16 cellular contexts compared by ENCODE assay signal in the genomic region with DNA sequence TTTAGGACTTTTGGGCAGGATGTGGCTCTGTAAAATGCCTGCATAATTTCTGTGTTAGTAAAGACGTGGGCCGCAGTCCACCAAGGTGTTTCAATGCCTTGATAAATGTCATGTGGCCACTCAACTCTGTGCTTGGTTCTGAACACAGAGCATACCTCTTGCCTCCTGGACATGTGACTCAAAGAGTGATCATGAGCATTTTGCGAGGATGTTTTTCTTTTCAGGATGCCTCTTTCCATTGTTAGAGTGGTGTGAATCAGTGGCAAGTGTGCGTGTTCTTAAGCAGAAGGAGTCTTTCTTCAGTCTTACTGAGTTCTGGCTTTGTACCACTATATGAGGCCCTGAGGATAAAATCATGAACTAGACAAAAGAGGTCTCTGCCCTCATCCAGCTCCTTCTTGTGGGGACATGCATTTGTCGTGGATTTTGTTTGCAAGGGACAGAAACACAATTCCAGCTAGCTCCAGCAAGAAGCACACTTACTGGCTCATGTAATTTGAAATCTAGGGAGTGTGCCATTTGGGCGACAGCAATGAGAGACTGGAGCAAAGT.
DNase-seq lines count a peak whose midpoint lies in the region; ATAC-seq and TF ChIP-seq lines count a peak whose summit lies in the region.
"Had no signal": no experiment of that assay in that cellular context is flagged by ENCODE, and none has a peak within 500 bp of the region (broad histone marks: within the 10 kb centered on the region; RNA-seq: fewer than 3 reads in every experiment).

No MANE protein-coding gene starts in this region.

- H3K9me3 ChIP-seq in mammary epithelial cell (replicated peaks; ENCODE audit: insufficient read depth, low read length): no peaks in the 10 kb centered on the region
- no peaks in the 10 kb centered on the region for H3K9me3 ChIP-seq in breast epithelium
- no peaks in the 10 kb centered on the region for H3K9me3 ChIP-seq in esophagus (ENCODE audit: control insufficient read depth in 2 of 2, insufficient read depth in 1 of 2, low read depth in 1 of 2, low read length in 1 of 2)
- H3K9me3 ChIP-seq in CD4-positive, alpha-beta T cell (ENCODE audit: control insufficient read depth, low read length): no peaks in the 10 kb centered on the region
- no peaks in the 10 kb centered on the region for H3K9me3 ChIP-seq in MG63

- TF ChIP-seq CTCF in mammary epithelial cell (conservative IDR thresholded peaks at IDR 0.05 in 1 of 2, IDR thresholded peaks at IDR 0.05 in 1 of 2; ENCODE audit: extremely low read depth in 1 of 2, insufficient read depth in 1 of 2, low read depth in 1 of 2, low read length in 2 of 2): no peak
- TF ChIP-seq CTCF in breast epithelium (IDR thresholded peaks at IDR 0.05): no peak
- no peak for TF ChIP-seq CTCF in CD4-positive, alpha-beta T cell (IDR thresholded peaks at IDR 0.05)

- no peak overlapping the region for H3K9ac ChIP-seq in mammary epithelial cell (ENCODE audit: insufficient read depth, low read length)
- H3K9ac ChIP-seq: BLaER1 had no signal

- in situ Hi-C loops in mammary epithelial cell (cut with MboI; ENCODE audit: low sequenced_read_pairs in 2 of 2): no loop called here

- H3K4me3 ChIP-seq in mammary epithelial cell (replicated peaks in 1 of 3; ENCODE audit: insufficient read depth in 1 of 3, low read depth in 2 of 3, low read length in 3 of 3): no peak overlapping the region
- H3K4me3 ChIP-seq in breast epithelium: no peak overlapping the region
- no peak overlapping the region for H3K4me3 ChIP-seq in esophagus (ENCODE audit: low read depth in 1 of 2, low read length in 2 of 2)
- H3K4me3 ChIP-seq in MG63: no peak overlapping the region
- H3K4me3 ChIP-seq: BLaER1 had no signal

- H3K36me3 ChIP-seq in mammary epithelial cell (ENCODE audit: insufficient read depth, low read length) (no peaks in the 10 kb centered on the region), breast epithelium (no peaks in the 10 kb centered on the region), esophagus (ENCODE audit: control insufficient read depth in 2 of 2, insufficient read depth in 2 of 2, low read length in 1 of 2) (no peaks in the 10 kb centered on the region), MG63 (no peaks in the 10 kb centered on the region)
- H3K36me3 ChIP-seq: BLaER1 had no signal

- no peaks in the 10 kb centered on the region for H3K79me2 ChIP-seq in mammary epithelial cell (ENCODE audit: insufficient read depth, low read length)

- H3K4me1 ChIP-seq in mammary epithelial cell (ENCODE audit: insufficient read depth, low read length) (peaks cover 19% of the 10 kb centered on the region), breast epithelium (no peaks in the 10 kb centered on the region), esophagus (ENCODE audit: control insufficient read depth in 2 of 2, insufficient read depth in 2 of 2, low read length in 1 of 2) (peaks cover 0 to 3% of the 10 kb centered on the region in 2 donors)
- H3K4me1 ChIP-seq: BLaER1 had no signal

- no peak for ATAC-seq in activated CD4-positive, alpha-beta T cell treated with anti-CD3 and anti-CD28 coated beads for 36 hours
- ATAC-seq in CD4-positive, alpha-beta T cell (ENCODE audit: poor library complexity): no peak
- ATAC-seq: CD8-positive, alpha-beta T cell had no signal

- H3K4me1 Mint-ChIP-seq in activated CD4-positive, alpha-beta T cell treated with anti-CD3 and anti-CD28 coated beads for 36 hours: no peaks in the 10 kb centered on the region
- no peaks in the 10 kb centered on the region for H3K4me1 Mint-ChIP-seq in CD4-positive, alpha-beta T cell (ENCODE audit: low read depth)
- H3K4me1 Mint-ChIP-seq: CD14-positive monocyte had no signal

- no peak overlapping the region for H3K27ac Mint-ChIP-seq in activated CD4-positive, alpha-beta T cell treated with anti-CD3 and anti-CD28 coated beads for 36 hours
- H3K27ac Mint-ChIP-seq in CD4-positive, alpha-beta T cell: no peak overlapping the region
- H3K27ac Mint-ChIP-seq: CD14-positive monocyte; CD8-positive, alpha-beta T cell; H9 had no signal

- peak overlapping the region; percentile 23 for H3K27ac ChIP-seq in mammary epithelial cell (ENCODE audit: insufficient read depth, low read depth, low read length)
- H3K27ac ChIP-seq in breast epithelium: no peak overlapping the region
- H3K27ac ChIP-seq in esophagus (ENCODE audit: low read depth in 2 of 2, low read length in 1 of 2): peak overlapping the region; percentile 21 to 48
- no peak overlapping the region for H3K27ac ChIP-seq in CD4-positive, alpha-beta T cell (ENCODE audit: low read depth, low read length)
- H3K27ac ChIP-seq: BLaER1 had no signal

- no peak overlapping the region for H3K4me3 Mint-ChIP-seq in activated CD4-positive, alpha-beta T cell treated with anti-CD3 and anti-CD28 coated beads for 36 hours
- no peak overlapping the region for H3K4me3 Mint-ChIP-seq in CD4-positive, alpha-beta T cell
- H3K4me3 Mint-ChIP-seq: CD14-positive monocyte; CD8-positive, alpha-beta T cell; H9 had no signal

- no peaks in the 10 kb centered on the region for H3K27me3 Mint-ChIP-seq in activated CD4-positive, alpha-beta T cell treated with anti-CD3 and anti-CD28 coated beads for 36 hours
- peaks cover 8% of the 10 kb centered on the region for H3K27me3 Mint-ChIP-seq in CD4-positive, alpha-beta T cell

- BruUV-seq in mammary epithelial cell (replicated peaks; lab: Mats Ljungman, UMichigan): no TSS peak

- no peaks in the 10 kb centered on the region for H3K36me3 Mint-ChIP-seq in activated CD4-positive, alpha-beta T cell treated with anti-CD3 and anti-CD28 coated beads for 36 hours (ENCODE audit: low read depth)
- H3K36me3 Mint-ChIP-seq in CD4-positive, alpha-beta T cell (ENCODE audit: low read depth): no peaks in the 10 kb centered on the region
- H3K36me3 Mint-ChIP-seq: CD14-positive monocyte; CD8-positive, alpha-beta T cell had no signal

- H2AFZ ChIP-seq in mammary epithelial cell (ENCODE audit: low read depth, low read length): peak overlapping the region; percentile 54

- H3K27me3 ChIP-seq in mammary epithelial cell (ENCODE audit: insufficient read depth, low read length): no peaks in the 10 kb centered on the region
- H3K27me3 ChIP-seq in breast epithelium: no peaks in the 10 kb centered on the region
- no peaks in the 10 kb centered on the region for H3K27me3 ChIP-seq in esophagus (ENCODE audit: control insufficient read depth in 1 of 2, insufficient read depth in 2 of 2, low read length in 2 of 2)
- no peaks in the 10 kb centered on the region for H3K27me3 ChIP-seq in CD4-positive, alpha-beta T cell (ENCODE audit: control insufficient read depth, insufficient read depth, low read length)
- no peaks in the 10 kb centered on the region for H3K27me3 ChIP-seq in MG63
- H3K27me3 ChIP-seq: BLaER1 had no signal

- H3K9me3 Mint-ChIP-seq in activated CD4-positive, alpha-beta T cell treated with anti-CD3 and anti-CD28 coated beads for 36 hours (ENCODE audit: low read depth): no peaks in the 10 kb centered on the region
- H3K9me3 Mint-ChIP-seq in CD4-positive, alpha-beta T cell: no peaks in the 10 kb centered on the region
- H3K9me3 Mint-ChIP-seq: CD8-positive, alpha-beta T cell had no signal

- DNase-seq in mammary epithelial cell (peak; percentile 70), breast epithelium (ENCODE audit: low spot score in 2 of 2) (no peak), globus pallidus (ENCODE audit: low spot score) (peak; percentile 7), midbrain (lab: John Stamatoyannopoulos, UW) (no peak), MG63 (no peak)
- DNase-seq in activated CD4-positive, alpha-beta T cell treated with anti-CD3 and anti-CD28 coated beads for 36 hours: no peak
- no peak for DNase-seq in CD4-positive, alpha-beta T cell
- DNase-seq: 8988T; Calu3; CD8-positive, alpha-beta T cell; DMS79 treated with DMSO at 0.1 percent for 48 hours; GF-D8; H9 had no signal

- 13% methylated on average over 4 of the region's 6 CpGs for WGBS in mammary epithelial cell (ENCODE audit: low coverage, missing lambda C conversion rate)
- 54 to 66% methylated on average over 6 of the region's 6 CpGs for WGBS in esophagus, 2 donors

- POLR2A ChIA-PET in activated CD4-positive, alpha-beta T cell treated with anti-CD3 and anti-CD28 coated beads for 36 hours (lab: Charles Lee): no interaction called here
- POLR2A ChIA-PET in CD4-positive, alpha-beta T cell (lab: Charles Lee): no interaction called here

- TF ChIP-seq POLR2A in breast epithelium (IDR thresholded peaks at IDR 0.05): no peak

- dilution Hi-C loops in mammary epithelial cell (cut with HindIII; ENCODE audit: low sequenced_read_pairs): no loop called here

- peak overlapping the region; percentile 1 for H3K4me2 ChIP-seq in mammary epithelial cell (ENCODE audit: insufficient read depth, low read depth, low read length)
- H3K4me2 ChIP-seq: BLaER1 had no signal

- intact Hi-C loops in mammary epithelial cell (cut with micrococcal nuclease): no loop called here
- intact Hi-C loops in breast epithelium (cut with DNase I; ENCODE audit: low total_unique reads): no loop called here
- intact Hi-C loops in activated CD4-positive, alpha-beta T cell treated with anti-CD3 and anti-CD28 coated beads for 36 hours (cut with DNase I, micrococcal nuclease): no loop called here
- intact Hi-C loops in CD4-positive, alpha-beta T cell (cut with DNase I, micrococcal nuclease): no loop called here

- H4K20me1 ChIP-seq in mammary epithelial cell (ENCODE audit: insufficient read depth, low read length): no peaks in the 10 kb centered on the region
- H4K20me1 ChIP-seq: BLaER1 had no signal

- CTCF ChIA-PET in mammary epithelial cell (lab: Charles Lee; ENCODE audit: low non-redundant PET): no interaction called here
- CTCF ChIA-PET in activated CD4-positive, alpha-beta T cell treated with anti-CD3 and anti-CD28 coated beads for 36 hours (lab: Charles Lee): no interaction called here
- CTCF ChIA-PET in CD4-positive, alpha-beta T cell (lab: Charles Lee): no interaction called here

Comparison
In these comparisons a context has a peak if more than half of its experiments do, and no peak if none do; other contexts are left out.
1. DNase-seq: peak in mammary epithelial cell (single experiment) and globus pallidus (single experiment); none in breast epithelium (0 of 2), midbrain (single experiment), activated CD4-positive, alpha-beta T cell treated with anti-CD3 and anti-CD28 coated beads for 36 hours (single experiment), CD4-positive, alpha-beta T cell (0 of 10) and MG63 (single experiment).
2. H3K27ac ChIP-seq: peak in mammary epithelial cell (single experiment) and esophagus (2 of 2); none in breast epithelium (0 of 2) and CD4-positive, alpha-beta T cell (single experiment).